Comparison of ENCODE assay signal across 10 cellular contexts in genomic region chr4:40395908-40396806, GRCh38.
DNase-seq lines count a peak whose midpoint lies in the region; FAIRE-seq and TF ChIP-seq lines count a peak whose summit lies in the region.
"Had no signal": no experiment of that assay in that cellular context is flagged by ENCODE, and none has a peak within 500 bp of the region (broad histone marks: within the 10 kb centered on the region; RNA-seq: fewer than 3 reads in every experiment).

No MANE protein-coding gene starts in this region.

- no peak overlapping the region for H3K4me3 ChIP-seq in LNCaP clone FGC (ENCODE audit: low read depth, low read length)
- no peak overlapping the region for H3K4me3 ChIP-seq in keratinocyte (ENCODE audit: control insufficient read depth in 2 of 3, extremely low read depth in 1 of 3, insufficient read depth in 2 of 3, low read depth in 1 of 3, low read length in 3 of 3)
- no peak overlapping the region for H3K4me3 ChIP-seq in testis

- FAIRE-seq in keratinocyte (lab: Jason Lieb, UNC) = peak; percentile 23

- no peak overlapping the region for H3K4me2 ChIP-seq in keratinocyte (ENCODE audit: control insufficient read depth, extremely low read depth, insufficient read depth, low read depth, low read length)

- TF ChIP-seq CTCF in LNCaP clone FGC (IDR thresholded peaks at IDR 0.05; ENCODE audit: control insufficient read depth, extremely low read depth, insufficient read depth) (no peak), keratinocyte (optimal IDR thresholded peaks at IDR 0.05 in 1 of 3, IDR thresholded peaks at IDR 0.05 in 1 of 3, conservative IDR thresholded peaks at IDR 0.05 in 1 of 3; ENCODE audit: extremely low read depth in 1 of 3, insufficient read depth in 2 of 3, low read length in 3 of 3) (no peak), testis (IDR thresholded peaks at IDR 0.05) (no peak)

- WGBS in testis, 2 donors = 56 to 63% methylated on average over 7 of the region's 7 CpGs

- peaks cover 2% of the 10 kb centered on the region for H3K9me1 ChIP-seq in keratinocyte (ENCODE audit: control insufficient read depth, extremely low read depth, insufficient read depth, low read length)

- H4K20me1 ChIP-seq in keratinocyte (ENCODE audit: control insufficient read depth, extremely low read depth, insufficient read depth, low read length) = no peaks in the 10 kb centered on the region

- no peak for TF ChIP-seq POLR2A in testis (IDR thresholded peaks at IDR 0.05)

- H3K27me3 ChIP-seq in keratinocyte (ENCODE audit: control insufficient read depth, extremely low read depth, insufficient read depth, low read length) = no peaks in the 10 kb centered on the region
- H3K27me3 ChIP-seq in testis = no peaks in the 10 kb centered on the region

- H3K9ac ChIP-seq in keratinocyte (ENCODE audit: control insufficient read depth, extremely low read depth, insufficient read depth, low read length) = no peak overlapping the region

- DNase-seq in LNCaP clone FGC (ENCODE audit: low read depth) (peak; percentile 98), SHP77 (lab: John Stamatoyannopoulos, UW) (peak; percentile 47 to 73), keratinocyte (ENCODE audit: low read depth, low spot score) (no peak), testis (peak; percentile 40), UCSD-AML1 (lab: John Stamatoyannopoulos, UW; ENCODE audit: unreplicated experiment) (no peak), SW480 (ENCODE audit: low spot score) (no peak), occipital lobe (lab: John Stamatoyannopoulos, UW) (no peak)
- no peak for DNase-seq in activated CD8-positive, alpha-beta memory T cell treated with anti-CD3 and anti-CD28 coated beads, Interleukin-2, amount 50 U/mL, for 48 hours
- DNase-seq: natural killer cell; stimulated activated naive CD8-positive, alpha-beta T cell treated with anti-CD3 and anti-CD28 coated beads, Interleukin-15, amount 100 ng/mL, for 72 hours had no signal

- H3K9me3 ChIP-seq in keratinocyte (ENCODE audit: control insufficient read depth, low read depth, low read length) (no peaks in the 10 kb centered on the region), testis (no peaks in the 10 kb centered on the region)

- H3K79me2 ChIP-seq in keratinocyte (ENCODE audit: control insufficient read depth, insufficient read depth, low read length) = no peaks in the 10 kb centered on the region

- intact Hi-C loops in testis (cut with DNase I; ENCODE audit: low total_unique reads) = no loop called here

- H3K27ac ChIP-seq in keratinocyte (ENCODE audit: control insufficient read depth, insufficient read depth, low read length) (no peak overlapping the region), testis (no peak overlapping the region)

- dilution Hi-C loops in keratinocyte (cut with MboI; ENCODE audit: extremely low pct_ligation_motif_present, low sequenced_read_pairs) = no loop called here

- H2AFZ ChIP-seq in keratinocyte (ENCODE audit: control insufficient read depth, low read length) = no peak overlapping the region

- H3K4me1 ChIP-seq in keratinocyte (ENCODE audit: control insufficient read depth, extremely low read depth, insufficient read depth, low read length) (peaks cover 4% of the 10 kb centered on the region), testis (no peaks in the 10 kb centered on the region)

- H3K36me3 ChIP-seq in keratinocyte (ENCODE audit: control insufficient read depth in 2 of 2, extremely low read depth in 1 of 2, insufficient read depth in 2 of 2, low read length in 2 of 2) (no peaks in the 10 kb centered on the region), testis (ENCODE audit: low read depth, missing control alignments) (no peaks in the 10 kb centered on the region)

Comparison
In these comparisons a context has a peak if more than half of its experiments do, and no peak if none do; other contexts are left out.
1. DNase-seq: peak in LNCaP clone FGC (single experiment), SHP77 (2 of 2) and testis (single experiment); none in keratinocyte (single experiment), UCSD-AML1 (single experiment), SW480 (single experiment), occipital lobe (single experiment) and activated CD8-positive, alpha-beta memory T cell treated with anti-CD3 and anti-CD28 coated beads, Interleukin-2, amount 50 U/mL, for 48 hours (single experiment).